Comparison of ENCODE assay signal across 13 cellular contexts in genomic region chr3:119731545-119732343, GRCh38. TPM values are rescaled to one million over a fixed set of nuclear protein-coding genes. Genes with fewer than 3 reads are reported as not detected.
A peak's percentile ranks its signal among the peaks of the same experiment; 100 is the strongest.
DNase-seq lines count a peak whose midpoint lies in the region; ATAC-seq, FAIRE-seq and TF ChIP-seq lines count a peak whose summit lies in the region.
"Had no signal": no experiment of that assay in that cellular context is flagged by ENCODE, and none has a peak within 500 bp of the region (broad histone marks: within the 10 kb centered on the region; RNA-seq: fewer than 3 reads in every experiment).

No MANE protein-coding gene starts in this region.

- H3K27ac ChIP-seq in PC-3 (ENCODE audit: low read length) (no peak overlapping the region), kidney (ENCODE audit: low read depth in 2 of 2, low read length in 2 of 2) (no peak overlapping the region)

- FAIRE-seq in kidney (lab: Jason Lieb, UNC) = no peak
- FAIRE-seq: GM12878 had no signal

- DNase-seq in GM04503 (ENCODE audit: low read depth) (peak; percentile 26), PC-3 (peak; percentile 52), dermis microvascular lymphatic vessel endothelial cell (ENCODE audit: low read depth in 2 of 2) (peak; percentile 53 to 88), osteocyte (ENCODE audit: extremely low spot score, unreplicated experiment) (no peak), kidney (no peak), NCI-H345 (lab: John Stamatoyannopoulos, UW) (no peak), NCI-H345 treated with DMSO at 0.1 percent for 48 hours (lab: John Stamatoyannopoulos, UW; ENCODE audit: unreplicated experiment) (no peak)
- DNase-seq: activated CD4-positive, alpha-beta memory T cell treated with anti-CD3 and anti-CD28 coated beads for 36 hours; activated naive CD8-positive, alpha-beta T cell treated with anti-CD3 and anti-CD28 coated beads for 36 hours; naive thymus-derived CD4-positive, alpha-beta T cell; T-cell had no signal

- H3K9me3 Mint-ChIP-seq in osteocyte (ENCODE audit: unreplicated experiment) = no peaks in the 10 kb centered on the region
- H3K9me3 Mint-ChIP-seq: activated CD4-positive, alpha-beta memory T cell treated with anti-CD3 and anti-CD28 coated beads for 36 hours; activated naive CD8-positive, alpha-beta T cell treated with anti-CD3 and anti-CD28 coated beads for 36 hours; naive thymus-derived CD4-positive, alpha-beta T cell; T-cell had no signal

- TF ChIP-seq CTCF in PC-3 (conservative IDR thresholded peaks at IDR 0.05; ENCODE audit: low read depth, low read length) (no peak), osteocyte (IDR thresholded peaks at IDR 0.05) (no peak), kidney (IDR thresholded peaks at IDR 0.05; ENCODE audit: borderline replicate concordance, extremely low read depth, insufficient read depth) (no peak)

- BruUV-seq in PC-3 (replicated peaks; lab: Mats Ljungman, UMichigan) = no TSS peak

- no peaks in the 10 kb centered on the region for H3K9me2 ChIP-seq in PC-3 (replicated peaks; ENCODE audit: low read length)

- H3K4me1 ChIP-seq in PC-3 (ENCODE audit: insufficient read depth, low read length) (no peaks in the 10 kb centered on the region), kidney (ENCODE audit: control insufficient read depth in 1 of 2, insufficient read depth in 1 of 2, low read depth in 1 of 2, low read length in 2 of 2) (no peaks in the 10 kb centered on the region)

- H3K4me1 Mint-ChIP-seq in osteocyte (ENCODE audit: unreplicated experiment) = peaks cover 8% of the 10 kb centered on the region
- H3K4me1 Mint-ChIP-seq: activated naive CD8-positive, alpha-beta T cell treated with anti-CD3 and anti-CD28 coated beads for 36 hours; naive thymus-derived CD4-positive, alpha-beta T cell; T-cell had no signal

- no peaks in the 10 kb centered on the region for H3K27me3 ChIP-seq in PC-3 (ENCODE audit: low read length)

- H3F3A ChIP-seq in PC-3 (ENCODE audit: low read length, unreplicated experiment) = no peaks in the 10 kb centered on the region

- ATAC-seq in PC-3 (peak; percentile 94), HG03045 (IDR thresholded peaks at IDR 0.05; ENCODE audit: unreplicated experiment) (no peak)
- ATAC-seq: GM12878; naive thymus-derived CD4-positive, alpha-beta T cell; T-cell had no signal

- intact Hi-C loops in PC-3 (cut with micrococcal nuclease) (no loop called here), kidney (cut with DNase I) (no loop called here)

- no peak overlapping the region for H2AFZ ChIP-seq in PC-3 (ENCODE audit: low read length)

- POLR2A ChIA-PET in PC-3 (lab: Charles Lee; ENCODE audit: unreplicated experiment) = interaction anchor here (0.6 kb wide), 1 partner anchor 364 kb away, joined by 3 read pairs; no protein-coding TSS in a partner anchor

- no peaks in the 10 kb centered on the region for H3K9me3 ChIP-seq in PC-3 (ENCODE audit: low read length)
- H3K9me3 ChIP-seq in kidney (ENCODE audit: control insufficient read depth in 1 of 2, low read length in 2 of 2) = no peaks in the 10 kb centered on the region

- CTCF ChIA-PET in PC-3 (lab: Charles Lee) = interaction anchor here (0.7 kb wide), 1 partner anchor 34 kb away, joined by 3 read pairs; no protein-coding TSS in a partner anchor

- H4K20me1 ChIP-seq in PC-3 (ENCODE audit: low read length) = no peaks in the 10 kb centered on the region

- H3K27me3 Mint-ChIP-seq in osteocyte (ENCODE audit: unreplicated experiment) = no peaks in the 10 kb centered on the region
- H3K27me3 Mint-ChIP-seq: activated CD4-positive, alpha-beta memory T cell treated with anti-CD3 and anti-CD28 coated beads for 36 hours; activated naive CD8-positive, alpha-beta T cell treated with anti-CD3 and anti-CD28 coated beads for 36 hours had no signal

- H3K36me3 ChIP-seq in PC-3 (ENCODE audit: low read depth, low read length) (no peaks in the 10 kb centered on the region), kidney (ENCODE audit: control insufficient read depth in 1 of 2, insufficient read depth in 2 of 2, low read length in 2 of 2) (peaks cover 0 to 2% of the 10 kb centered on the region in 2 donors)

- H3K9ac ChIP-seq in PC-3 (ENCODE audit: low read length) (no peak overlapping the region), kidney (ENCODE audit: low read length in 2 of 2) (no peak overlapping the region)

- H3K27ac Mint-ChIP-seq in osteocyte (ENCODE audit: unreplicated experiment) = peak overlapping the region; percentile 15
- H3K27ac Mint-ChIP-seq: activated CD4-positive, alpha-beta memory T cell treated with anti-CD3 and anti-CD28 coated beads for 36 hours; activated naive CD8-positive, alpha-beta T cell treated with anti-CD3 and anti-CD28 coated beads for 36 hours; naive thymus-derived CD4-positive, alpha-beta T cell; T-cell had no signal

- no peak overlapping the region for H3K4me3 Mint-ChIP-seq in osteocyte (ENCODE audit: unreplicated experiment)
- H3K4me3 Mint-ChIP-seq: activated CD4-positive, alpha-beta memory T cell treated with anti-CD3 and anti-CD28 coated beads for 36 hours; activated naive CD8-positive, alpha-beta T cell treated with anti-CD3 and anti-CD28 coated beads for 36 hours; naive thymus-derived CD4-positive, alpha-beta T cell; T-cell had no signal

- H3K36me3 Mint-ChIP-seq in osteocyte (ENCODE audit: unreplicated experiment) = no peaks in the 10 kb centered on the region
- H3K36me3 Mint-ChIP-seq: activated CD4-positive, alpha-beta memory T cell treated with anti-CD3 and anti-CD28 coated beads for 36 hours; activated naive CD8-positive, alpha-beta T cell treated with anti-CD3 and anti-CD28 coated beads for 36 hours; naive thymus-derived CD4-positive, alpha-beta T cell; T-cell had no signal

- H3K4me2 ChIP-seq in PC-3 (ENCODE audit: low read length) = no peak overlapping the region

- H3K4me3 ChIP-seq in PC-3 (ENCODE audit: low read length) (no peak overlapping the region), kidney (ENCODE audit: low read length in 2 of 2) (no peak overlapping the region)
- H3K4me3 ChIP-seq: GM12878 had no signal

- no peaks in the 10 kb centered on the region for H3K79me2 ChIP-seq in PC-3 (ENCODE audit: low read length)

RNA-seq across cellular contexts. Expression of gene CFAP91, which starts 28.9 kb away (rescaled TPM):
- total RNA-seq in PC-3 (2014; rRNA removed) (0.17 and 1.1 TPM in 2 replicates), dermis microvascular lymphatic vessel endothelial cell (0.13 TPM in 1 of 2 replicates, not detected in the other), osteocyte (not detected in 2 replicates), kidney (14.1 TPM)
- 4.7 TPM for polyA plus RNA-seq in kidney (ENCODE audit: insufficient read depth, low read depth, low replicate concordance)

RNA-seq across cellular contexts. Expression of gene NR1I2, which starts 50.2 kb away (rescaled TPM):
- total RNA-seq in PC-3 (2014; rRNA removed) = 0.04 TPM in 1 of 2 replicates, not detected in the other
- total RNA-seq in dermis microvascular lymphatic vessel endothelial cell = under 0.01 TPM in 1 of 2 replicates, not detected in the other
- not detected in 2 replicates for total RNA-seq in osteocyte
- 0.38 TPM for total RNA-seq in kidney
- polyA plus RNA-seq in kidney (ENCODE audit: insufficient read depth, low read depth, low replicate concordance) = 0.41 TPM

RNA-seq across cellular contexts. Expression of gene COX17, which starts 54.5 kb away (rescaled TPM):
- 102 and 159 TPM in 2 replicates for total RNA-seq in PC-3 (2014; rRNA removed)
- total RNA-seq in dermis microvascular lymphatic vessel endothelial cell = 20.7 and 25.4 TPM in 2 replicates
- total RNA-seq in osteocyte = 16.1 and 18.2 TPM in 2 replicates
- 46.4 TPM for total RNA-seq in kidney
- 218 TPM for polyA plus RNA-seq in kidney (ENCODE audit: insufficient read depth, low read depth, low replicate concordance)

Comparison
In these comparisons a context has a peak if more than half of its experiments do, and no peak if none do; other contexts are left out.
1. DNase-seq: peak in GM04503 (single experiment), PC-3 (single experiment) and dermis microvascular lymphatic vessel endothelial cell (2 of 2); none in osteocyte (single experiment), kidney (single experiment), NCI-H345 (single experiment) and NCI-H345 treated with DMSO at 0.1 percent for 48 hours (single experiment).